In genomic region chr9:37080165-37080627, GRCh38 we compare ENCODE assay signal across 1 cellular context.
TF ChIP-seq lines count a peak whose summit lies in the region.

No MANE protein-coding gene starts in this region.

TF ChIP-seq in GM12878, 131 proteins besides CTCF, POLR2A, EP300 and RAD21:
- TF ChIP-seq NKRF (conservative IDR thresholded peaks at IDR 0.05) (0 out of 2 replicates have a peak, but pooled peaks have one; percentile 11), LARP7 (IDR thresholded peaks at IDR 0.05) (peak; percentile 8; the same call in 1 of the 2 replicates), RUNX3 (IDR thresholded peaks at IDR 0.05; ENCODE audit: low read length) (0 out of 2 replicates have a peak, but pooled peaks have one; percentile 17), DPF2 (IDR thresholded peaks at IDR 0.05) (peak; percentile 35; the same call in 1 of the 2 replicates)
